8 cellular contexts compared by ENCODE assay signal in genomic region chr11:68039526-68040086, GRCh38. TPM values are rescaled to one million over a fixed set of nuclear protein-coding genes. Genes with fewer than 3 reads are reported as not detected.
A peak's percentile ranks its signal among the peaks of the same experiment; 100 is the strongest.
DNase-seq lines count a peak whose midpoint lies in the region; ATAC-seq and TF ChIP-seq lines count a peak whose summit lies in the region.

No MANE protein-coding gene starts in this region.

- ATAC-seq in T-helper 17 cell (peak; percentile 9), GM18909 (IDR thresholded peaks at IDR 0.05; ENCODE audit: poor library complexity, unreplicated experiment) (no peak), HG02610 (IDR thresholded peaks at IDR 0.05; ENCODE audit: unreplicated experiment) (no peak)
- ATAC-seq in stimulated activated naive B cell treated with anti-CD40 and anti-IgM and Interleukin-4, amounts not matched to agents 10 μg/mL and 1 μg/mL and 100 μg/mL, for 72 hours (replicated peaks), result peak; percentile 21

- H3K27ac Mint-ChIP-seq in T-helper 17 cell (peak overlapping the region; percentile 89), glutamatergic neuron (ENCODE audit: unreplicated experiment) (no peak overlapping the region)
- H3K27ac Mint-ChIP-seq in stimulated activated naive B cell treated with anti-CD40 and anti-IgM and Interleukin-4, amounts not matched to agents 10 μg/mL and 1 μg/mL and 100 μg/mL, for 72 hours, result peak overlapping the region; percentile 97

- H3K27me3 Mint-ChIP-seq in T-helper 17 cell (no peaks in the 10 kb centered on the region), glutamatergic neuron (ENCODE audit: unreplicated experiment) (peaks cover 3% of the 10 kb centered on the region)
- H3K27me3 Mint-ChIP-seq in stimulated activated naive B cell treated with anti-CD40 and anti-IgM and Interleukin-4, amounts not matched to agents 10 μg/mL and 1 μg/mL and 100 μg/mL, for 72 hours, result no peaks in the 10 kb centered on the region

- H3K36me3 Mint-ChIP-seq in T-helper 17 cell (ENCODE audit: low read depth), result no peaks in the 10 kb centered on the region
- H3K36me3 Mint-ChIP-seq in glutamatergic neuron (ENCODE audit: unreplicated experiment), result no peaks in the 10 kb centered on the region
- H3K36me3 Mint-ChIP-seq in stimulated activated naive B cell treated with anti-CD40 and anti-IgM and Interleukin-4, amounts not matched to agents 10 μg/mL and 1 μg/mL and 100 μg/mL, for 72 hours, result peaks cover 18 to 24% of the 10 kb centered on the region in 2 donors

- H3K9me3 Mint-ChIP-seq in glutamatergic neuron (ENCODE audit: unreplicated experiment), result no peaks in the 10 kb centered on the region
- H3K9me3 Mint-ChIP-seq in stimulated activated naive B cell treated with anti-CD40 and anti-IgM and Interleukin-4, amounts not matched to agents 10 μg/mL and 1 μg/mL and 100 μg/mL, for 72 hours, result no peaks in the 10 kb centered on the region

- peak overlapping the region; percentile 93 for H3K4me3 Mint-ChIP-seq in T-helper 17 cell
- peak overlapping the region; percentile 72 for H3K4me3 Mint-ChIP-seq in glutamatergic neuron (ENCODE audit: unreplicated experiment)
- peak overlapping the region; percentile 95 to 98 for H3K4me3 Mint-ChIP-seq in stimulated activated naive B cell treated with anti-CD40 and anti-IgM and Interleukin-4, amounts not matched to agents 10 μg/mL and 1 μg/mL and 100 μg/mL, for 72 hours

- H3K4me1 Mint-ChIP-seq in T-helper 17 cell (peaks cover 28% of the 10 kb centered on the region), glutamatergic neuron (ENCODE audit: low read depth, unreplicated experiment) (peaks cover 2% of the 10 kb centered on the region)
- peaks cover 17 to 51% of the 10 kb centered on the region in 2 donors for H3K4me1 Mint-ChIP-seq in stimulated activated naive B cell treated with anti-CD40 and anti-IgM and Interleukin-4, amounts not matched to agents 10 μg/mL and 1 μg/mL and 100 μg/mL, for 72 hours

- no peaks in the 10 kb centered on the region for H3K9me3 ChIP-seq in T-helper 17 cell (ENCODE audit: control insufficient read depth, low read length, poor library complexity, severe bottlenecking)

- DNase-seq in GM20000 (ENCODE audit: low spot score), result peak; percentile 57
- no peak for DNase-seq in T-helper 17 cell
- DNase-seq in glutamatergic neuron, result no peak
- DNase-seq in stimulated activated naive B cell treated with anti-CD40 and anti-IgM and Interleukin-4, amounts not matched to agents 10 μg/mL and 1 μg/mL and 100 μg/mL, for 72 hours, result no peak
- no peak for DNase-seq in activated gamma-delta T cell (lab: John Stamatoyannopoulos, UW)
- no peak for DNase-seq in glomerular visceral epithelial cell (ENCODE audit: extremely low spot score)

- TF ChIP-seq CTCF in GM20000 (IDR thresholded peaks at IDR 0.05; ENCODE audit: extremely low read depth, missing control alignments) (no peak), glutamatergic neuron (IDR thresholded peaks at IDR 0.05; ENCODE audit: partially characterized antibody, unreplicated experiment) (no peak)

RNA-seq across cellular contexts. Expression of gene TCIRG1, which starts 0.8 kb away (rescaled TPM):
- 100 to 1,000 TPM; 187 to 207 TPM for total RNA-seq in T-helper 17 cell
- 47.2 TPM for total RNA-seq in glutamatergic neuron (ENCODE audit: unreplicated experiment)

RNA-seq across cellular contexts. Expression of gene NDUFS8, which starts 9.1 kb away (rescaled TPM):
- total RNA-seq in T-helper 17 cell, result 10 to 100 TPM; 59.5 to 64.2 TPM
- 136 TPM for total RNA-seq in glutamatergic neuron (ENCODE audit: unreplicated experiment)

RNA-seq across cellular contexts. Expression of gene ALDH3B1, which starts 29.5 kb away (rescaled TPM):
- total RNA-seq in T-helper 17 cell (1 to 10 TPM; 1.1 TPM), glutamatergic neuron (ENCODE audit: unreplicated experiment) (0.22 TPM)

RNA-seq across cellular contexts. Expression of gene UNC93B1, which starts 35.7 kb away (rescaled TPM):
- total RNA-seq in T-helper 17 cell (10 to 100 TPM; 24.7 to 27.2 TPM), glutamatergic neuron (ENCODE audit: unreplicated experiment) (0.86 TPM)

Comparison
In these comparisons a context has a peak if more than half of its experiments do, and no peak if none do; other contexts are left out.
1. ATAC-seq: peak in T-helper 17 cell (single experiment) and stimulated activated naive B cell treated with anti-CD40 and anti-IgM and Interleukin-4, amounts not matched to agents 10 μg/mL and 1 μg/mL and 100 μg/mL, for 72 hours (2 of 2); none in GM18909 (single experiment) and HG02610 (single experiment).
2. Peak in every context shown above with its lines, with median percentiles within 50 percentile points of each other: H3K4me3 Mint-ChIP-seq.